In genomic region chr14:103138483-103139370, GRCh38 we compare ENCODE assay signal across 14 cellular contexts. TPM values are rescaled to one million over a fixed set of nuclear protein-coding genes. Genes with fewer than 3 reads are reported as not detected.
A peak's percentile ranks its signal among the peaks of the same experiment; 100 is the strongest.
DNase-seq lines count a peak whose midpoint lies in the region; ATAC-seq, FAIRE-seq and TF ChIP-seq lines count a peak whose summit lies in the region.
"Had no signal": no experiment of that assay in that cellular context is flagged by ENCODE, and none has a peak within 500 bp of the region (broad histone marks: within the 10 kb centered on the region; RNA-seq: fewer than 3 reads in every experiment).

No MANE protein-coding gene starts in this region.

- peaks cover 32% of the 10 kb centered on the region for H3K36me3 ChIP-seq in BLaER1
- no peaks in the 10 kb centered on the region for H3K36me3 ChIP-seq in astrocyte (ENCODE audit: insufficient read depth, low read length)
- H3K36me3 ChIP-seq in iPS-18a (ENCODE audit: control insufficient read depth, low read depth, low read length): no peaks in the 10 kb centered on the region
- no peaks in the 10 kb centered on the region for H3K36me3 ChIP-seq in parathyroid adenoma (ENCODE audit: control insufficient read depth, insufficient read depth, low read length)
- H3K36me3 ChIP-seq in MG63: peaks cover 7% of the 10 kb centered on the region

- no peaks in the 10 kb centered on the region for H3K79me2 ChIP-seq in astrocyte (ENCODE audit: insufficient read depth, low read length)
- no peaks in the 10 kb centered on the region for H3K79me2 ChIP-seq in parathyroid adenoma

- DNase-seq in astrocyte (ENCODE audit: low read depth) (no peak), SHP77 treated with DMSO at 0.1 percent for 48 hours (lab: John Stamatoyannopoulos, UW) (no peak), MG63 (no peak)
- DNase-seq in stimulated activated effector memory CD8-positive, alpha-beta T cell treated with anti-CD3 and anti-CD28 coated beads, Interleukin-12 subunit alpha, Interleukin-12 subunit beta, amount 100 ng/mL, for 72 hours (ENCODE audit: low spot score in 2 of 2): no peak
- DNase-seq: activated CD8-positive, alpha-beta memory T cell treated with anti-CD3 and anti-CD28 coated beads, Interleukin-2, amount 50 U/mL, for 4 hours; effector CD8-positive, alpha-beta T cell had no signal

- H3K9me3 Mint-ChIP-seq in astrocyte (ENCODE audit: unreplicated experiment): no peaks in the 10 kb centered on the region
- no peaks in the 10 kb centered on the region for H3K9me3 Mint-ChIP-seq in stimulated activated effector memory CD8-positive, alpha-beta T cell treated with anti-CD3 and anti-CD28 coated beads, Interleukin-12 subunit alpha, Interleukin-12 subunit beta, amount 100 ng/mL, for 72 hours

- peaks cover 15% of the 10 kb centered on the region for H3K4me1 Mint-ChIP-seq in astrocyte (ENCODE audit: low read depth, unreplicated experiment)
- H3K4me1 Mint-ChIP-seq in stimulated activated effector memory CD8-positive, alpha-beta T cell treated with anti-CD3 and anti-CD28 coated beads, Interleukin-12 subunit alpha, Interleukin-12 subunit beta, amount 100 ng/mL, for 72 hours: peaks cover 13% of the 10 kb centered on the region

- peaks cover 40% of the 10 kb centered on the region for H3K27me3 Mint-ChIP-seq in astrocyte (ENCODE audit: low read depth, unreplicated experiment)

- H3K9me3 ChIP-seq in BLaER1 (no peaks in the 10 kb centered on the region), astrocyte (ENCODE audit: insufficient read depth, low read depth, low read length) (no peaks in the 10 kb centered on the region), iPS-18a (ENCODE audit: control insufficient read depth, low read depth, low read length) (no peaks in the 10 kb centered on the region), parathyroid adenoma (ENCODE audit: control insufficient read depth, low read length) (no peaks in the 10 kb centered on the region), MG63 (no peaks in the 10 kb centered on the region)
- H3K9me3 ChIP-seq: SJSA1 had no signal

- peaks cover 7% of the 10 kb centered on the region for H3K36me3 Mint-ChIP-seq in astrocyte (ENCODE audit: low read depth, unreplicated experiment)
- no peaks in the 10 kb centered on the region for H3K36me3 Mint-ChIP-seq in stimulated activated effector memory CD8-positive, alpha-beta T cell treated with anti-CD3 and anti-CD28 coated beads, Interleukin-12 subunit alpha, Interleukin-12 subunit beta, amount 100 ng/mL, for 72 hours

- H3K27me3 ChIP-seq in BLaER1 (no peaks in the 10 kb centered on the region), astrocyte (ENCODE audit: insufficient read depth, low read length) (peaks cover 33% of the 10 kb centered on the region), iPS-18a (ENCODE audit: control insufficient read depth, insufficient read depth, low read length) (peaks cover 18% of the 10 kb centered on the region), parathyroid adenoma (ENCODE audit: control insufficient read depth, insufficient read depth, low read length) (no peaks in the 10 kb centered on the region), MG63 (no peaks in the 10 kb centered on the region)
- H3K27me3 ChIP-seq: SJSA1 had no signal

- H3K4me2 ChIP-seq in BLaER1 (peak overlapping the region; percentile 12; the same call in 1 of the 2 replicates), astrocyte (ENCODE audit: low read length) (peak overlapping the region; percentile 46), parathyroid adenoma (ENCODE audit: low read length) (no peak overlapping the region)

- no peak for ATAC-seq in stimulated activated effector memory CD8-positive, alpha-beta T cell treated with anti-CD3 and anti-CD28 coated beads, Interleukin-12 subunit alpha, Interleukin-12 subunit beta, amount 100 ng/mL, for 72 hours
- ATAC-seq in HG02798 (IDR thresholded peaks at IDR 0.05; ENCODE audit: poor library complexity, unreplicated experiment): no peak

- no peak overlapping the region for H3K4me3 Mint-ChIP-seq in astrocyte (ENCODE audit: unreplicated experiment)
- no peak overlapping the region for H3K4me3 Mint-ChIP-seq in stimulated activated effector memory CD8-positive, alpha-beta T cell treated with anti-CD3 and anti-CD28 coated beads, Interleukin-12 subunit alpha, Interleukin-12 subunit beta, amount 100 ng/mL, for 72 hours

- TF ChIP-seq CTCF in astrocyte (IDR thresholded peaks at IDR 0.05; ENCODE audit: insufficient read depth, low read depth, low read length): no peak
- no peak for TF ChIP-seq CTCF in parathyroid adenoma (IDR thresholded peaks at IDR 0.05)

- H3K27ac ChIP-seq in BLaER1 (no peak overlapping the region), astrocyte (ENCODE audit: low read depth, low read length) (no peak overlapping the region), iPS-18a (ENCODE audit: low read length) (no peak overlapping the region), parathyroid adenoma (no peak overlapping the region)
- H3K27ac ChIP-seq: SJSA1, VCaP had no signal

- H3K4me3 ChIP-seq in BLaER1 (no peak overlapping the region), astrocyte (ENCODE audit: insufficient read depth, low read depth, low read length) (no peak overlapping the region), iPS-18a (ENCODE audit: low read length) (peak overlapping the region; percentile 48), parathyroid adenoma (ENCODE audit: low read depth, low read length) (no peak overlapping the region), MG63 (no peak overlapping the region)
- H3K4me3 ChIP-seq: SJSA1 had no signal

- no peak overlapping the region for H3K27ac Mint-ChIP-seq in astrocyte (ENCODE audit: unreplicated experiment)
- no peak overlapping the region for H3K27ac Mint-ChIP-seq in stimulated activated effector memory CD8-positive, alpha-beta T cell treated with anti-CD3 and anti-CD28 coated beads, Interleukin-12 subunit alpha, Interleukin-12 subunit beta, amount 100 ng/mL, for 72 hours

- H3K4me1 ChIP-seq in BLaER1: peaks cover 39% of the 10 kb centered on the region
- H3K4me1 ChIP-seq in astrocyte (ENCODE audit: insufficient read depth, low read length): peaks cover 8% of the 10 kb centered on the region
- H3K4me1 ChIP-seq in iPS-18a (ENCODE audit: control insufficient read depth, low read depth, low read length): peaks cover 10% of the 10 kb centered on the region
- H3K4me1 ChIP-seq in parathyroid adenoma: peaks cover 36% of the 10 kb centered on the region

- no peak overlapping the region for H3K9ac ChIP-seq in BLaER1
- H3K9ac ChIP-seq in astrocyte (ENCODE audit: low read length): no peak overlapping the region
- H3K9ac ChIP-seq in iPS-18a (ENCODE audit: low read length): no peak overlapping the region
- no peak overlapping the region for H3K9ac ChIP-seq in parathyroid adenoma

- FAIRE-seq in astrocyte (lab: Jason Lieb, UNC): no peak
- FAIRE-seq: GM12891 had no signal

- peak overlapping the region; percentile 26 for H2AFZ ChIP-seq in astrocyte (ENCODE audit: low read depth, low read length)
- H2AFZ ChIP-seq in parathyroid adenoma: peak overlapping the region; percentile 19

- H4K20me1 ChIP-seq in BLaER1 (no peaks in the 10 kb centered on the region), astrocyte (ENCODE audit: insufficient read depth, low read length) (peaks cover 5% of the 10 kb centered on the region)

RNA-seq across cellular contexts. Expression of gene TNFAIP2, which starts 15.5 kb away (rescaled TPM):
- total RNA-seq in astrocyte: 24.9 and 29.5 TPM in 2 replicates
- 86.5 and 90.4 TPM in 2 replicates for total RNA-seq in MG63 (2014; rRNA removed; shearing (Covaris generic); ENCODE audit: low replicate concordance)

RNA-seq across cellular contexts. Expression of gene EXOC3L4, which starts 44.2 kb away (rescaled TPM):
- not detected in 2 replicates for total RNA-seq in astrocyte
- 0.17 TPM in 1 of 2 replicates, not detected in the other for total RNA-seq in MG63 (2014; rRNA removed; shearing (Covaris generic); ENCODE audit: low replicate concordance)
- total RNA-seq: H4 had no signal

RNA-seq across cellular contexts. Expression of gene LBHD2, which starts 54.7 kb away (rescaled TPM):
- total RNA-seq in astrocyte: not detected in 2 replicates
- total RNA-seq in MG63 (2014; rRNA removed; shearing (Covaris generic); ENCODE audit: low replicate concordance): not detected in 2 replicates
- total RNA-seq: H4 had no signal
